ENCODE assay signal across 18 cellular contexts in the genomic region with DNA sequence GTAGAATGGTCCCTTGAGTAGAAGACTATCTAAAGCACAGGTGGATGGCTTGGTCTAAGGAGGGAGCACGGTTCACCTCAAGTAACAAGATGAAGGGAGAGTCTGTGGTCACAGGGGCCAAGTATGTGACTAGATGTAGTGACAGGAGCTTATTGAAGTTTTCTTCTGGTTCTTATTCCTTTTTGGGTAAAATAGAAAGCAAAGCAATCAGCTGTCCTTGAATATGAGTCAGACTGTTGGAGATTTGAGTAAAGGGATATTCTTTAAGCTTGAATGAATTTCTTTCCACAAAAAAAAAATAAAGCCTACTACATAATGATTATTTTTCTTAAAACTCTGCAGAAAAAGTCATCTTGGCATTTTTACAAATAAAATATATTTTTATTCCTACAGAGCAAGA. TPM values are rescaled to one million over a fixed set of nuclear protein-coding genes. Genes with fewer than 3 reads are reported as not detected.
"Had no signal": no experiment of that assay in that cellular context is flagged by ENCODE, and none has a peak within 500 bp of the region (broad histone marks: within the 10 kb centered on the region; RNA-seq: fewer than 3 reads in every experiment).

No MANE protein-coding gene starts in this region.

- ATAC-seq: activated T-cell treated with anti-CD3 and anti-CD28 coated beads, Interleukin-2, amount 50 U/mL, for 4 hours; gastrocnemius medialis; heart right ventricle; left ventricle myocardium superior; mucosa of descending colon; right cardiac atrium; stimulated activated naive CD8-positive, alpha-beta T cell treated with anti-CD3 and anti-CD28 coated beads, Interleukin-15, amount 100 ng/mL, for 72 hours had no signal

- DNase-seq: activated CD4-positive, alpha-beta T cell treated with anti-CD3 and anti-CD28 coated beads, Interleukin-2, amount 50 U/mL, for 4 hours; activated CD8-positive, alpha-beta memory T cell treated with anti-CD3 and anti-CD28 coated beads, Interleukin-2, amount 50 U/mL, for 48 hours; activated naive CD4-positive, alpha-beta T cell treated with Interleukin-2 at 50 U/mL for 16 hours; activated naive CD8-positive, alpha-beta T cell treated with anti-CD3 and anti-CD28 coated beads, Interleukin-2, amount 10 ng/mL, durations not matched to agents 7 days and 5 days; activated T-cell treated with anti-CD3 and anti-CD28 coated beads, Interleukin-2, amount 50 U/mL, for 4 hours; amniotic stem cell; central memory CD4-positive, alpha-beta T cell; gastrocnemius medialis; heart right ventricle; kidney; left ventricle myocardium superior; mucosa of descending colon; right cardiac atrium; stimulated activated CD4-positive, alpha-beta T cell treated with anti-CD3 and anti-CD28 coated beads, Interleukin-1b, Interleukin-23, amount 100 ng/mL, for 48 hours; stimulated activated naive CD8-positive, alpha-beta T cell treated with anti-CD3 and anti-CD28 coated beads, Interleukin-15, amount 100 ng/mL, for 72 hours; T-helper 1 cell had no signal

RNA-seq across cellular contexts. Expression of a gene that starts 1.5 kb away (rescaled TPM):
- total RNA-seq: activated CD8-positive, alpha-beta memory T cell treated with anti-CD3 and anti-CD28 coated beads for 36 hours; activated naive CD8-positive, alpha-beta T cell treated with anti-CD3 and anti-CD28 coated beads, Interleukin-2, amount 10 ng/mL, durations not matched to agents 7 days and 5 days; activated T-cell treated with anti-CD3 and anti-CD28 coated beads, Interleukin-2, amount 50 U/mL, for 4 hours; gastrocnemius medialis; SJSA1 had no signal
